In the genomic region with DNA sequence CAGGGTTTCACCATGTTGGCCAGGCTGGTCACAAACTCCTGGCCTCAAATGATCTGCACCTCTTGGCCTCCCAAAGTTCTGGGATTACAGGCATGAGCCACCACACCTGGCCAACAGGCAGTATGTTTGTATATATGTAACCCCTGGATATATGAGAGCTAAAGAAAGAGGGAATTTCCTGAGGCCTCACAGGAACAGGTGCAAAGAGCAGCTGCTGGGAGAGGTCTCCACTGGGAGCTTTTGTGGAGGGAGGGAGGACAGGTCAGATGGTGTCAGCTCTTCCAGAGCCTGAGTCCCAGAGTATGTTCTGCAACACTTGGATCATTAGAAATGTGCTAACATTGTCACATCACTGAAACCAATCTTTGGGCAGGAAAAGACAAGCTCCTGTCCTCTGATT, we compare ENCODE assay signal across 1 cellular context.
TF ChIP-seq lines count a peak whose summit lies in the region.

No MANE protein-coding gene starts in this region.

TF ChIP-seq in HepG2, 621 proteins besides CTCF, POLR2A, EP300 and RAD21 (continued from another document and continues in another):
- TF ChIP-seq TFE3 (CRISPR knock-in tag; IDR thresholded peaks at IDR 0.05): no peak
- TF ChIP-seq, protein P1, sequence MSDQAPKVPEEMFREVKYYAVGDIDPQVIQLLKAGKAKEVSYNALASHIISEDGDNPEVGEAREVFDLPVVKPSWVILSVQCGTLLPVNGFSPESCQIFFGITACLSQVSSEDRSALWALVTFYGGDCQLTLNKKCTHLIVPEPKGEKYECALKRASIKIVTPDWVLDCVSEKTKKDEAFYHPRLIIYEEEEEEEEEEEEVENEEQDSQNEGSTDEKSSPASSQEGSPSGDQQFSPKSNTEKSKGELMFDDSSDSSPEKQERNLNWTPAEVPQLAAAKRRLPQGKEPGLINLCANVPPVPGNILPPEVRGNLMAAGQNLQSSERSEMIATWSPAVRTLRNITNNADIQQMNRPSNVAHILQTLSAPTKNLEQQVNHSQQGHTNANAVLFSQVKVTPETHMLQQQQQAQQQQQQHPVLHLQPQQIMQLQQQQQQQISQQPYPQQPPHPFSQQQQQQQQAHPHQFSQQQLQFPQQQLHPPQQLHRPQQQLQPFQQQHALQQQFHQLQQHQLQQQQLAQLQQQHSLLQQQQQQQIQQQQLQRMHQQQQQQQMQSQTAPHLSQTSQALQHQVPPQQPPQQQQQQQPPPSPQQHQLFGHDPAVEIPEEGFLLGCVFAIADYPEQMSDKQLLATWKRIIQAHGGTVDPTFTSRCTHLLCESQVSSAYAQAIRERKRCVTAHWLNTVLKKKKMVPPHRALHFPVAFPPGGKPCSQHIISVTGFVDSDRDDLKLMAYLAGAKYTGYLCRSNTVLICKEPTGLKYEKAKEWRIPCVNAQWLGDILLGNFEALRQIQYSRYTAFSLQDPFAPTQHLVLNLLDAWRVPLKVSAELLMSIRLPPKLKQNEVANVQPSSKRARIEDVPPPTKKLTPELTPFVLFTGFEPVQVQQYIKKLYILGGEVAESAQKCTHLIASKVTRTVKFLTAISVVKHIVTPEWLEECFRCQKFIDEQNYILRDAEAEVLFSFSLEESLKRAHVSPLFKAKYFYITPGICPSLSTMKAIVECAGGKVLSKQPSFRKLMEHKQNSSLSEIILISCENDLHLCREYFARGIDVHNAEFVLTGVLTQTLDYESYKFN (CRISPR knock-in tag; conservative IDR thresholded peaks at IDR 0.05): peak; percentile 83
- peak; percentile 16; the same call in 1 of the 2 replicates for TF ChIP-seq RFX1 (IDR thresholded peaks at IDR 0.05)
- TF ChIP-seq, protein P2, sequence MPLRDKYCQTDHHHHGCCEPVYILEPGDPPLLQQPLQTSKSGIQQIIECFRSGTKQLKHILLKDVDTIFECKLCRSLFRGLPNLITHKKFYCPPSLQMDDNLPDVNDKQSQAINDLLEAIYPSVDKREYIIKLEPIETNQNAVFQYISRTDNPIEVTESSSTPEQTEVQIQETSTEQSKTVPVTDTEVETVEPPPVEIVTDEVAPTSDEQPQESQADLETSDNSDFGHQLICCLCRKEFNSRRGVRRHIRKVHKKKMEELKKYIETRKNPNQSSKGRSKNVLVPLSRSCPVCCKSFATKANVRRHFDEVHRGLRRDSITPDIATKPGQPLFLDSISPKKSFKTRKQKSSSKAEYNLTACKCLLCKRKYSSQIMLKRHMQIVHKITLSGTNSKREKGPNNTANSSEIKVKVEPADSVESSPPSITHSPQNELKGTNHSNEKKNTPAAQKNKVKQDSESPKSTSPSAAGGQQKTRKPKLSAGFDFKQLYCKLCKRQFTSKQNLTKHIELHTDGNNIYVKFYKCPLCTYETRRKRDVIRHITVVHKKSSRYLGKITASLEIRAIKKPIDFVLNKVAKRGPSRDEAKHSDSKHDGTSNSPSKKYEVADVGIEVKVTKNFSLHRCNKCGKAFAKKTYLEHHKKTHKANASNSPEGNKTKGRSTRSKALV (CRISPR knock-in tag; IDR thresholded peaks at IDR 0.05): no peak
- no peak for TF ChIP-seq ZBTB40 (IDR thresholded peaks at IDR 0.05)
- TF ChIP-seq ZBTB40 (CRISPR knock-in tag; IDR thresholded peaks at IDR 0.05): no peak
- TF ChIP-seq SOX6 (IDR thresholded peaks at IDR 0.05): no peak
- peak; percentile 44; the same call in 1 of the 2 replicates for TF ChIP-seq SOX6 (CRISPR knock-in tag; IDR thresholded peaks at IDR 0.05)
- no peak for TF ChIP-seq ZBTB21 (CRISPR knock-in tag; IDR thresholded peaks at IDR 0.05)
- TF ChIP-seq MED1 (CRISPR knock-in tag; IDR thresholded peaks at IDR 0.05): peak; percentile 52; the same call in 1 of the 2 replicates
- no peak for TF ChIP-seq GABPB1 (CRISPR knock-in tag; IDR thresholded peaks at IDR 0.05)
- peak; percentile 74 for TF ChIP-seq ZEB1 (IDR thresholded peaks at IDR 0.05; ENCODE audit: insufficient replicate concordance, low read depth)
- TF ChIP-seq FOXM1 (CRISPR knock-in tag; IDR thresholded peaks at IDR 0.05): no peak
- no peak for TF ChIP-seq ZNF891 (CRISPR knock-in tag; IDR thresholded peaks at IDR 0.05)
- no peak for TF ChIP-seq KAT2B (IDR thresholded peaks at IDR 0.05; ENCODE audit: borderline replicate concordance, low read depth, low read length)
- no peak for TF ChIP-seq HINFP (CRISPR knock-in tag; IDR thresholded peaks at IDR 0.05; ENCODE audit: low read depth)
- TF ChIP-seq ZFP82 (CRISPR knock-in tag; IDR thresholded peaks at IDR 0.05; ENCODE audit: borderline replicate concordance): 0 out of 2 replicates have a peak, but pooled peaks have one; percentile 32
- no peak for TF ChIP-seq ZNF296 (CRISPR knock-in tag; conservative IDR thresholded peaks at IDR 0.05)
- no peak for TF ChIP-seq SKI (IDR thresholded peaks at IDR 0.05; ENCODE audit: partially characterized antibody)
- TF ChIP-seq SOX5 (CRISPR knock-in tag; IDR thresholded peaks at IDR 0.05; ENCODE audit: borderline replicate concordance): peak; percentile 50; the same call in 1 of the 2 replicates
- no peak for TF ChIP-seq ZNF550 (CRISPR knock-in tag; IDR thresholded peaks at IDR 0.05; ENCODE audit: borderline replicate concordance)
- 0 out of 2 replicates have a peak, but pooled peaks have one; percentile 55 for TF ChIP-seq ZNF124 (CRISPR knock-in tag; IDR thresholded peaks at IDR 0.05)
- TF ChIP-seq ARHGAP35 (CRISPR knock-in tag; IDR thresholded peaks at IDR 0.05; ENCODE audit: borderline replicate concordance): no peak
- TF ChIP-seq GPN1 (CRISPR knock-in tag; IDR thresholded peaks at IDR 0.05; ENCODE audit: borderline replicate concordance): no peak
- no peak for TF ChIP-seq ZNF672 (CRISPR knock-in tag; IDR thresholded peaks at IDR 0.05)
- TF ChIP-seq, protein P3, sequence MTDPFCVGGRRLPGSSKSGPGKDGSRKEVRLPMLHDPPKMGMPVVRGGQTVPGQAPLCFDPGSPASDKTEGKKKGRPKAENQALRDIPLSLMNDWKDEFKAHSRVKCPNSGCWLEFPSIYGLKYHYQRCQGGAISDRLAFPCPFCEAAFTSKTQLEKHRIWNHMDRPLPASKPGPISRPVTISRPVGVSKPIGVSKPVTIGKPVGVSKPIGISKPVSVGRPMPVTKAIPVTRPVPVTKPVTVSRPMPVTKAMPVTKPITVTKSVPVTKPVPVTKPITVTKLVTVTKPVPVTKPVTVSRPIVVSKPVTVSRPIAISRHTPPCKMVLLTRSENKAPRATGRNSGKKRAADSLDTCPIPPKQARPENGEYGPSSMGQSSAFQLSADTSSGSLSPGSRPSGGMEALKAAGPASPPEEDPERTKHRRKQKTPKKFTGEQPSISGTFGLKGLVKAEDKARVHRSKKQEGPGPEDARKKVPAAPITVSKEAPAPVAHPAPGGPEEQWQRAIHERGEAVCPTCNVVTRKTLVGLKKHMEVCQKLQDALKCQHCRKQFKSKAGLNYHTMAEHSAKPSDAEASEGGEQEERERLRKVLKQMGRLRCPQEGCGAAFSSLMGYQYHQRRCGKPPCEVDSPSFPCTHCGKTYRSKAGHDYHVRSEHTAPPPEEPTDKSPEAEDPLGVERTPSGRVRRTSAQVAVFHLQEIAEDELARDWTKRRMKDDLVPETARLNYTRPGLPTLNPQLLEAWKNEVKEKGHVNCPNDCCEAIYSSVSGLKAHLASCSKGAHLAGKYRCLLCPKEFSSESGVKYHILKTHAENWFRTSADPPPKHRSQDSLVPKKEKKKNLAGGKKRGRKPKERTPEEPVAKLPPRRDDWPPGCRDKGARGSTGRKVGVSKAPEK (CRISPR knock-in tag; IDR thresholded peaks at IDR 0.05; ENCODE audit: borderline replicate concordance): no peak
- no peak for TF ChIP-seq ZBTB3 (CRISPR knock-in tag; IDR thresholded peaks at IDR 0.05; ENCODE audit: borderline replicate concordance, low read depth)
- no peak for TF ChIP-seq MTF2 (CRISPR knock-in tag; IDR thresholded peaks at IDR 0.05; ENCODE audit: borderline replicate concordance)
- TF ChIP-seq ZNF598 (CRISPR knock-in tag; IDR thresholded peaks at IDR 0.05; ENCODE audit: borderline replicate concordance): no peak
- TF ChIP-seq ZMYM3 (CRISPR knock-in tag; IDR thresholded peaks at IDR 0.05): peak; percentile 20; the same call in 1 of the 2 replicates
- TF ChIP-seq ZNF326 (CRISPR knock-in tag; IDR thresholded peaks at IDR 0.05; ENCODE audit: borderline replicate concordance): no peak
